Comparison of ENCODE assay signal across 1 cellular context in the genomic region with DNA sequence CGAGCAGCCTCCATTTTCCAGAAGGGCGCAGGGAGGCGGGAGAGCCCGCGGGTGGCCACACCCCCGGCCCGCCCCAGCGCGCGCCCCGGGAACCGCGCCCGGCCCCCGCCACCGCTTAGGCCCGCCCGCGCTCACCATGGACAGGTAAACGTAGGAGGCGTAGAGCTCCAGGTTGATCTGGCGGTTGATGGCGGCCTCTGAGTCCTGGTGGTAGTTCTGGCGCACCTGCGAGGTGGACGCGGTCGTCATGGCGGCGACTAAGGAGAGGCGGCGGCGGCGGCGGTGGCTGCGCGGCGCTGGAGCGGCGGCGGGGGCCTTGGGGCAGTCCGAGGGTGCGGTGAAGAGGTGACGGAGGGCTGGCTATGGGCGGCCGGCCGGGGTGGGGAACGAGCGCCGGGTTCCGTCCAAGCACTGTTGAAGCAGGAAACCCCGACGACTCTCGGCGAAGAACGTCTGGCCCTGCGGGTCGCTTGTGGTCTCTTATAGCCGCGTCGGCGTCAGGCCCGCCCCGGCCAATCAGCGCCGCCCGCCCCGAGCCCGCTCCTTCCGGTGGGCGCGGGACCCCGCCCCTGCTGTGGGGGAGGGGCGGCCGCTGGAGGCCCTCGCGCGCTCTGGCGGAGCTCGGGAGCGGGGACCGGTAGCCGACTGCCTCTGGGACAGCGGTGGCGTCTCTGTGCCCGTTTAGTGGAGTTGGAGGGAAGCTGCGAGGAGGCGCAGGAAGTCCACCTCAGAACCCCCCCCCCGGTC.
A peak's percentile ranks its signal among the peaks of the same experiment; 100 is the strongest.
TF ChIP-seq lines count a peak whose summit lies in the region.

A gene (minus strand): TSS at position 458 of the 747 bp plus-strand sequence. CDS start 209 bp downstream, at position 249.

TF ChIP-seq in HepG2, 621 proteins besides CTCF, POLR2A, EP300 and RAD21 (continued from another document and continues in another):
- TF ChIP-seq, protein P1, sequence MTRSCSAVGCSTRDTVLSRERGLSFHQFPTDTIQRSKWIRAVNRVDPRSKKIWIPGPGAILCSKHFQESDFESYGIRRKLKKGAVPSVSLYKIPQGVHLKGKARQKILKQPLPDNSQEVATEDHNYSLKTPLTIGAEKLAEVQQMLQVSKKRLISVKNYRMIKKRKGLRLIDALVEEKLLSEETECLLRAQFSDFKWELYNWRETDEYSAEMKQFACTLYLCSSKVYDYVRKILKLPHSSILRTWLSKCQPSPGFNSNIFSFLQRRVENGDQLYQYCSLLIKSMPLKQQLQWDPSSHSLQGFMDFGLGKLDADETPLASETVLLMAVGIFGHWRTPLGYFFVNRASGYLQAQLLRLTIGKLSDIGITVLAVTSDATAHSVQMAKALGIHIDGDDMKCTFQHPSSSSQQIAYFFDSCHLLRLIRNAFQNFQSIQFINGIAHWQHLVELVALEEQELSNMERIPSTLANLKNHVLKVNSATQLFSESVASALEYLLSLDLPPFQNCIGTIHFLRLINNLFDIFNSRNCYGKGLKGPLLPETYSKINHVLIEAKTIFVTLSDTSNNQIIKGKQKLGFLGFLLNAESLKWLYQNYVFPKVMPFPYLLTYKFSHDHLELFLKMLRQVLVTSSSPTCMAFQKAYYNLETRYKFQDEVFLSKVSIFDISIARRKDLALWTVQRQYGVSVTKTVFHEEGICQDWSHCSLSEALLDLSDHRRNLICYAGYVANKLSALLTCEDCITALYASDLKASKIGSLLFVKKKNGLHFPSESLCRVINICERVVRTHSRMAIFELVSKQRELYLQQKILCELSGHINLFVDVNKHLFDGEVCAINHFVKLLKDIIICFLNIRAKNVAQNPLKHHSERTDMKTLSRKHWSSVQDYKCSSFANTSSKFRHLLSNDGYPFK (CRISPR knock-in tag; IDR thresholded peaks at IDR 0.05; ENCODE audit: borderline replicate concordance), result no peak
- TF ChIP-seq JARID2 (CRISPR knock-in tag; IDR thresholded peaks at IDR 0.05; ENCODE audit: insufficient replicate concordance), result no peak
- TF ChIP-seq, protein P2, sequence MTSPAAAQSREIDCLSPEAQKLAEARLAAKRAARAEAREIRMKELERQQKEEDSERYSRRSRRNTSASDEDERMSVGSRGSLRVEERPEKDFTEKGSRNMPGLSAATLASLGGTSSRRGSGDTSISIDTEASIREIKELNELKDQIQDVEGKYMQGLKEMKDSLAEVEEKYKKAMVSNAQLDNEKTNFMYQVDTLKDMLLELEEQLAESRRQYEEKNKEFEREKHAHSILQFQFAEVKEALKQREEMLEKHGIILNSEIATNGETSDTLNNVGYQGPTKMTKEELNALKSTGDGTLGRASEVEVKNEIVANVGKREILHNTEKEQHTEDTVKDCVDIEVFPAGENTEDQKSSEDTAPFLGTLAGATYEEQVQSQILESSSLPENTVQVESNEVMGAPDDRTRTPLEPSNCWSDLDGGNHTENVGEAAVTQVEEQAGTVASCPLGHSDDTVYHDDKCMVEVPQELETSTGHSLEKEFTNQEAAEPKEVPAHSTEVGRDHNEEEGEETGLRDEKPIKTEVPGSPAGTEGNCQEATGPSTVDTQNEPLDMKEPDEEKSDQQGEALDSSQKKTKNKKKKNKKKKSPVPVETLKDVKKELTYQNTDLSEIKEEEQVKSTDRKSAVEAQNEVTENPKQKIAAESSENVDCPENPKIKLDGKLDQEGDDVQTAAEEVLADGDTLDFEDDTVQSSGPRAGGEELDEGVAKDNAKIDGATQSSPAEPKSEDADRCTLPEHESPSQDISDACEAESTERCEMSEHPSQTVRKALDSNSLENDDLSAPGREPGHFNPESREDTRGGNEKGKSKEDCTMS (CRISPR knock-in tag; conservative IDR thresholded peaks at IDR 0.05), result no peak
- TF ChIP-seq NONO (IDR thresholded peaks at IDR 0.05), result no peak
- peak; percentile 91 for TF ChIP-seq NONO (CRISPR knock-in tag; conservative IDR thresholded peaks at IDR 0.05)
- TF ChIP-seq, protein P3, sequence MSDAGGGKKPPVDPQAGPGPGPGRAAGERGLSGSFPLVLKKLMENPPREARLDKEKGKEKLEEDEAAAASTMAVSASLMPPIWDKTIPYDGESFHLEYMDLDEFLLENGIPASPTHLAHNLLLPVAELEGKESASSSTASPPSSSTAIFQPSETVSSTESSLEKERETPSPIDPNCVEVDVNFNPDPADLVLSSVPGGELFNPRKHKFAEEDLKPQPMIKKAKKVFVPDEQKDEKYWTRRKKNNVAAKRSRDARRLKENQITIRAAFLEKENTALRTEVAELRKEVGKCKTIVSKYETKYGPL (CRISPR knock-in tag; IDR thresholded peaks at IDR 0.05), result no peak
- TF ChIP-seq HOXA3 (CRISPR knock-in tag; IDR thresholded peaks at IDR 0.05), result peak; percentile 73
- TF ChIP-seq, protein P4, sequence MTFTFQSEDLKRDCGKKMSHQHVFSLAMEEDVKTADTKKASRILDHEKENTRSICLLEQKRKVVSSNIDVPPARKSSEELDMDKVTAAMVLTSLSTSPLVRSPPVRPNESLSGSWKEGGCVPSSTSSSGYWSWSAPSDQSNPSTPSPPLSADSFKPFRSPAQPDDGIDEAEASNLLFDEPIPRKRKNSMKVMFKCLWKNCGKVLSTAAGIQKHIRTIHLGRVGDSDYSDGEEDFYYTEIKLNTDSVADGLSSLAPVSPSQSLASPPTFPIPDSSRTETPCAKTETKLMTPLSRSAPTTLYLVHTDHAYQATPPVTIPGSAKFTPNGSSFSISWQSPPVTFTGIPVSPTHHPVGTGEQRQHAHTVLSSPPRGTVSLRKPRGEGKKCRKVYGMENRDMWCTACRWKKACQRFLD (CRISPR knock-in tag; IDR thresholded peaks at IDR 0.05; ENCODE audit: borderline replicate concordance), result peak; percentile 27; the same call in 1 of the 2 replicates
- no peak for TF ChIP-seq GTF3A (CRISPR knock-in tag; conservative IDR thresholded peaks at IDR 0.05)
- TF ChIP-seq SMYD3 (CRISPR knock-in tag; IDR thresholded peaks at IDR 0.05), result no peak
- TF ChIP-seq ZNF292 (CRISPR knock-in tag; IDR thresholded peaks at IDR 0.05; ENCODE audit: borderline replicate concordance, low read depth), result no peak
- no peak; the same call in 1 of the 2 replicates for TF ChIP-seq IRF2 (CRISPR knock-in tag; IDR thresholded peaks at IDR 0.05)
- TF ChIP-seq ZFP36L1 (CRISPR knock-in tag; IDR thresholded peaks at IDR 0.05), result 0 out of 2 replicates have a peak, but pooled peaks have one; percentile 25
- TF ChIP-seq, protein P5, sequence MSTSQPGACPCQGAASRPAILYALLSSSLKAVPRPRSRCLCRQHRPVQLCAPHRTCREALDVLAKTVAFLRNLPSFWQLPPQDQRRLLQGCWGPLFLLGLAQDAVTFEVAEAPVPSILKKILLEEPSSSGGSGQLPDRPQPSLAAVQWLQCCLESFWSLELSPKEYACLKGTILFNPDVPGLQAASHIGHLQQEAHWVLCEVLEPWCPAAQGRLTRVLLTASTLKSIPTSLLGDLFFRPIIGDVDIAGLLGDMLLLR (CRISPR knock-in tag; IDR thresholded peaks at IDR 0.05), result peak; percentile 85
- TF ChIP-seq JUND (CRISPR knock-in tag; IDR thresholded peaks at IDR 0.05), result no peak
- TF ChIP-seq SMAD9 (CRISPR knock-in tag; IDR thresholded peaks at IDR 0.05), result no peak; the same call in 1 of the 2 replicates
- TF ChIP-seq, protein P6, sequence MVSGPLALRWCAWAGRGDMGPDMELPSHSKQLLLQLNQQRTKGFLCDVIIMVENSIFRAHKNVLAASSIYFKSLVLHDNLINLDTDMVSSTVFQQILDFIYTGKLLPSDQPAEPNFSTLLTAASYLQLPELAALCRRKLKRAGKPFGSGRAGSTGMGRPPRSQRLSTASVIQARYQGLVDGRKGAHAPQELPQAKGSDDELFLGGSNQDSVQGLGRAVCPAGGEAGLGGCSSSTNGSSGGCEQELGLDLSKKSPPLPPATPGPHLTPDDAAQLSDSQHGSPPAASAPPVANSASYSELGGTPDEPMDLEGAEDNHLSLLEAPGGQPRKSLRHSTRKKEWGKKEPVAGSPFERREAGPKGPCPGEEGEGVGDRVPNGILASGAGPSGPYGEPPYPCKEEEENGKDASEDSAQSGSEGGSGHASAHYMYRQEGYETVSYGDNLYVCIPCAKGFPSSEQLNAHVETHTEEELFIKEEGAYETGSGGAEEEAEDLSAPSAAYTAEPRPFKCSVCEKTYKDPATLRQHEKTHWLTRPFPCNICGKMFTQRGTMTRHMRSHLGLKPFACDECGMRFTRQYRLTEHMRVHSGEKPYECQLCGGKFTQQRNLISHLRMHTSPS (CRISPR knock-in tag; IDR thresholded peaks at IDR 0.05; ENCODE audit: low read depth), result no peak
- no peak for TF ChIP-seq RCOR2 (CRISPR knock-in tag; IDR thresholded peaks at IDR 0.05)
- TF ChIP-seq GLI4 (CRISPR knock-in tag; IDR thresholded peaks at IDR 0.05; ENCODE audit: borderline replicate concordance), result peak; percentile 21; the same call in 1 of the 2 replicates
- peak; percentile 83 for TF ChIP-seq MED1 (CRISPR knock-in tag; IDR thresholded peaks at IDR 0.05)
- TF ChIP-seq, protein P7, sequence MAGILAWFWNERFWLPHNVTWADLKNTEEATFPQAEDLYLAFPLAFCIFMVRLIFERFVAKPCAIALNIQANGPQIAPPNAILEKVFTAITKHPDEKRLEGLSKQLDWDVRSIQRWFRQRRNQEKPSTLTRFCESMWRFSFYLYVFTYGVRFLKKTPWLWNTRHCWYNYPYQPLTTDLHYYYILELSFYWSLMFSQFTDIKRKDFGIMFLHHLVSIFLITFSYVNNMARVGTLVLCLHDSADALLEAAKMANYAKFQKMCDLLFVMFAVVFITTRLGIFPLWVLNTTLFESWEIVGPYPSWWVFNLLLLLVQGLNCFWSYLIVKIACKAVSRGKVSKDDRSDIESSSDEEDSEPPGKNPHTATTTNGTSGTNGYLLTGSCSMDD (CRISPR knock-in tag; IDR thresholded peaks at IDR 0.05), result no peak
- TF ChIP-seq SSRP1 (CRISPR knock-in tag; IDR thresholded peaks at IDR 0.05), result no peak
- TF ChIP-seq NCOA5 (CRISPR knock-in tag; IDR thresholded peaks at IDR 0.05), result no peak
- TF ChIP-seq ZNF124 (CRISPR knock-in tag; IDR thresholded peaks at IDR 0.05), result peak; percentile 57; the same call in 1 of the 2 replicates
- TF ChIP-seq RFX1 (IDR thresholded peaks at IDR 0.05), result no peak
- TF ChIP-seq, protein P8, sequence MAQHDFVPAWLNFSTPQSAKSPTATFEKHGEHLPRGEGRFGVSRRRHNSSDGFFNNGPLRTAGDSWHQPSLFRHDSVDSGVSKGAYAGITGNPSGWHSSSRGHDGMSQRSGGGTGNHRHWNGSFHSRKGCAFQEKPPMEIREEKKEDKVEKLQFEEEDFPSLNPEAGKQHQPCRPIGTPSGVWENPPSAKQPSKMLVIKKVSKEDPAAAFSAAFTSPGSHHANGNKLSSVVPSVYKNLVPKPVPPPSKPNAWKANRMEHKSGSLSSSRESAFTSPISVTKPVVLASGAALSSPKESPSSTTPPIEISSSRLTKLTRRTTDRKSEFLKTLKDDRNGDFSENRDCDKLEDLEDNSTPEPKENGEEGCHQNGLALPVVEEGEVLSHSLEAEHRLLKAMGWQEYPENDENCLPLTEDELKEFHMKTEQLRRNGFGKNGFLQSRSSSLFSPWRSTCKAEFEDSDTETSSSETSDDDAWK (CRISPR knock-in tag; IDR thresholded peaks at IDR 0.05), result no peak
- TF ChIP-seq ZNF563 (CRISPR knock-in tag; IDR thresholded peaks at IDR 0.05), result no peak; the same call in none of the 2 replicates
- TF ChIP-seq, protein P9, sequence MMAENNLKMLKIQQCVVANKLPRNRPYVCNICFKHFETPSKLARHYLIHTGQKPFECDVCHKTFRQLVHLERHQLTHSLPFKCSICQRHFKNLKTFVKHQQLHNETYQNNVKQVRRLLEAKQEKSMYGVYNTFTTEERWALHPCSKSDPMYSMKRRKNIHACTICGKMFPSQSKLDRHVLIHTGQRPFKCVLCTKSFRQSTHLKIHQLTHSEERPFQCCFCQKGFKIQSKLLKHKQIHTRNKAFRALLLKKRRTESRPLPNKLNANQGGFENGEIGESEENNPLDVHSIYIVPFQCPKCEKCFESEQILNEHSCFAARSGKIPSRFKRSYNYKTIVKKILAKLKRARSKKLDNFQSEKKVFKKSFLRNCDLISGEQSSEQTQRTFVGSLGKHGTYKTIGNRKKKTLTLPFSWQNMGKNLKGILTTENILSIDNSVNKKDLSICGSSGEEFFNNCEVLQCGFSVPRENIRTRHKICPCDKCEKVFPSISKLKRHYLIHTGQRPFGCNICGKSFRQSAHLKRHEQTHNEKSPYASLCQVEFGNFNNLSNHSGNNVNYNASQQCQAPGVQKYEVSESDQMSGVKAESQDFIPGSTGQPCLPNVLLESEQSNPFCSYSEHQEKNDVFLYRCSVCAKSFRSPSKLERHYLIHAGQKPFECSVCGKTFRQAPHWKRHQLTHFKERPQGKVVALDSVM (CRISPR knock-in tag; IDR thresholded peaks at IDR 0.05), result peak; percentile 38; the same call in 1 of the 2 replicates
- TF ChIP-seq SNAPC2 (CRISPR knock-in tag; IDR thresholded peaks at IDR 0.05), result no peak
- TF ChIP-seq ZNF773 (CRISPR knock-in tag; IDR thresholded peaks at IDR 0.05; ENCODE audit: borderline replicate concordance), result no peak
- no peak for TF ChIP-seq RXRA (CRISPR knock-in tag; IDR thresholded peaks at IDR 0.05)
- TF ChIP-seq, protein P10, sequence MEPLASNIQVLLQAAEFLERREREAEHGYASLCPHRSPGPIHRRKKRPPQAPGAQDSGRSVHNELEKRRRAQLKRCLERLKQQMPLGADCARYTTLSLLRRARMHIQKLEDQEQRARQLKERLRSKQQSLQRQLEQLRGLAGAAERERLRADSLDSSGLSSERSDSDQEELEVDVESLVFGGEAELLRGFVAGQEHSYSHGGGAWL (CRISPR knock-in tag; IDR thresholded peaks at IDR 0.05), result no peak
- no peak for TF ChIP-seq GPN1 (CRISPR knock-in tag; IDR thresholded peaks at IDR 0.05; ENCODE audit: borderline replicate concordance)
- TF ChIP-seq NR2F2 (IDR thresholded peaks at IDR 0.05; ENCODE audit: borderline replicate concordance, low read depth), result no peak
- no peak for TF ChIP-seq PAWR (CRISPR knock-in tag; IDR thresholded peaks at IDR 0.05; ENCODE audit: borderline replicate concordance)
- TF ChIP-seq, protein P11, sequence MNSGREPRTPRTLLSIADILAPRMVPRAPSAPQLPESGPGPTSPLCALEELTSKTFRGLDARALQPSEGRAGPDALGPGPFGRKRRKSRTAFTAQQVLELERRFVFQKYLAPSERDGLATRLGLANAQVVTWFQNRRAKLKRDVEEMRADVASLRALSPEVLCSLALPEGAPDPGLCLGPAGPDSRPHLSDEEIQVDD (CRISPR knock-in tag; IDR thresholded peaks at IDR 0.05; ENCODE audit: borderline replicate concordance), result no peak
- TF ChIP-seq ZNF253 (CRISPR knock-in tag; IDR thresholded peaks at IDR 0.05; ENCODE audit: borderline replicate concordance), result peak; percentile 66; the same call in 1 of the 2 replicates
- TF ChIP-seq, protein P12, sequence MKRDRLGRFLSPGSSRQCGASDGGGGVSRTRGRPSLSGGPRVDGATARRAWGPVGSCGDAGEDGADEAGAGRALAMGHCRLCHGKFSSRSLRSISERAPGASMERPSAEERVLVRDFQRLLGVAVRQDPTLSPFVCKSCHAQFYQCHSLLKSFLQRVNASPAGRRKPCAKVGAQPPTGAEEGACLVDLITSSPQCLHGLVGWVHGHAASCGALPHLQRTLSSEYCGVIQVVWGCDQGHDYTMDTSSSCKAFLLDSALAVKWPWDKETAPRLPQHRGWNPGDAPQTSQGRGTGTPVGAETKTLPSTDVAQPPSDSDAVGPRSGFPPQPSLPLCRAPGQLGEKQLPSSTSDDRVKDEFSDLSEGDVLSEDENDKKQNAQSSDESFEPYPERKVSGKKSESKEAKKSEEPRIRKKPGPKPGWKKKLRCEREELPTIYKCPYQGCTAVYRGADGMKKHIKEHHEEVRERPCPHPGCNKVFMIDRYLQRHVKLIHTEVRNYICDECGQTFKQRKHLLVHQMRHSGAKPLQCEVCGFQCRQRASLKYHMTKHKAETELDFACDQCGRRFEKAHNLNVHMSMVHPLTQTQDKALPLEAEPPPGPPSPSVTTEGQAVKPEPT (CRISPR knock-in tag; IDR thresholded peaks at IDR 0.05; ENCODE audit: low read depth), result 0 out of 2 replicates have a peak, but pooled peaks have one; percentile 14
- no peak; the same call in 1 of the 2 replicates for TF ChIP-seq ZNF605 (CRISPR knock-in tag; IDR thresholded peaks at IDR 0.05)
